ENCODE assay signal across 8 cellular contexts in the genomic region with DNA sequence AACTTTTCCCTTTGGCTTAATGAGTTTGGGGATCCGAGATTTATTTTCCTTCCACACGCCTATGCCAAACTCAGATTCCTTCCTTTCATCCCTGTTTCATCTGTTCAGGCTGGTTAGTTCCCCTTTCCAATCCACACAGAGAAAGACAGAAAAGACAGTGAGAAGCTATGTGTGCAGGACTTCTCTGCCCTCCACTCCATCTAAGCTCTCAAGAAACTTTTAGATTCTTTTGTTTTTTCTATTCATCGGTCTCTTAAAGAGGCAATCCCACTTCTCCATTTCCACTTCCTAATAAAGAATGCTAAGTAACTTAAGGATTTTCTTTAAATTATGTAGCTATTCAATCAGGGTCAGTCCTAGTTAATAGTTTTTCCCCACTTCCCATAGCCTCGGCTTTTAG. TPM values are rescaled to one million over a fixed set of nuclear protein-coding genes. Genes with fewer than 3 reads are reported as not detected.
DNase-seq lines count a peak whose midpoint lies in the region; ATAC-seq, FAIRE-seq and TF ChIP-seq lines count a peak whose summit lies in the region.

No MANE protein-coding gene starts in this region.

- 26% methylated on average over 4 of the region's 4 CpGs for WGBS in K562 (ENCODE audit: insufficient coverage, low coverage, missing lambda C conversion rate)
- 6% methylated on average over 3 of the region's 4 CpGs for WGBS in mesenchymal stem cell

- H3K9ac ChIP-seq in HUES48 (ENCODE audit: low read depth, low read length): peak overlapping the region; percentile 79
- peak overlapping the region; percentile 90 to 94; a peak in 2 of 4 replicates for H3K9ac ChIP-seq in K562 (ENCODE audit: insufficient read depth in 1 of 2, low read depth in 2 of 2, low read length in 2 of 2)
- peak overlapping the region; percentile 96 for H3K9ac ChIP-seq in mesenchymal stem cell (ENCODE audit: low read length)

- POLR2A ChIA-PET in K562 (lab: Yijun Ruan, JAX): interaction anchor here (1.0 to 1.6 kb wide), 6 partner anchors 9 to 1511 kb away, joined by 3 to 7 read pairs (median 4); a partner anchor contains a TSS

- peaks cover 4% of the 10 kb centered on the region for H3K9me1 ChIP-seq in K562 (ENCODE audit: control insufficient read depth, insufficient read depth, low read length)

- H3K4me1 ChIP-seq in HUES48 (ENCODE audit: control insufficient read depth, insufficient read depth, low read length) (peaks cover 38% of the 10 kb centered on the region), K562 (replicated peaks in 1 of 2; ENCODE audit: control insufficient read depth in 2 of 2, insufficient read depth in 2 of 2, low read length in 2 of 2) (peaks cover 0 to 10% of the 10 kb centered on the region in 2 experiments; a peak in 4 of 5 replicates), mesenchymal stem cell (ENCODE audit: control insufficient read depth, insufficient read depth, low read depth, low read length) (peaks cover 3% of the 10 kb centered on the region)

- FAIRE-seq in K562 (lab: Jason Lieb, UNC): no peak
- FAIRE-seq in urothelium cell line (lab: Jason Lieb, UNC): no peak

- H3K27ac ChIP-seq in 22Rv1 (peak overlapping the region; percentile 93), HUES48 (ENCODE audit: low read depth, low read length) (peak overlapping the region; percentile 98), K562 (ENCODE audit: extremely low read depth, low read depth, low read length) (no peak overlapping the region), mesenchymal stem cell (ENCODE audit: low read length, poor library complexity, severe bottlenecking) (peak overlapping the region; percentile 97)

- H3K4me3 ChIP-seq in HUES48 (ENCODE audit: low read depth, low read length) (peak overlapping the region; percentile 92), K562 (peak overlapping the region; percentile 65), mesenchymal stem cell (ENCODE audit: insufficient read depth in 1 of 2, low read depth in 1 of 2, low read length in 2 of 2) (peak overlapping the region in 1 of 2 experiments; percentile 89)

- ATAC-seq in K562 (no peak), GM19351 (IDR thresholded peaks at IDR 0.05; ENCODE audit: unreplicated experiment) (no peak)

- no peak overlapping the region for H4K91ac ChIP-seq in mesenchymal stem cell (ENCODE audit: low read length)

- TF ChIP-seq CTCF in 22Rv1 (IDR thresholded peaks at IDR 0.05): no peak
- TF ChIP-seq CTCF in K562 (IDR thresholded peaks at IDR 0.05 in 2 of 3, conservative IDR thresholded peaks at IDR 0.05 in 1 of 3; ENCODE audit: insufficient read depth in 2 of 3, low read depth in 1 of 3, low read length in 3 of 3): no peak

- H2BK12ac ChIP-seq in mesenchymal stem cell (ENCODE audit: low read length in 2 of 2): no peak overlapping the region

- H3K14ac ChIP-seq in mesenchymal stem cell (ENCODE audit: low read length in 2 of 2): no peak overlapping the region

- no peaks in the 10 kb centered on the region for H3K27me3 ChIP-seq in HUES48 (ENCODE audit: control insufficient read depth, insufficient read depth, low read length)
- H3K27me3 ChIP-seq in K562 (ENCODE audit: control insufficient read depth in 2 of 2, insufficient read depth in 2 of 2, low read length in 2 of 2): no peaks in the 10 kb centered on the region
- no peaks in the 10 kb centered on the region for H3K27me3 ChIP-seq in mesenchymal stem cell (ENCODE audit: control insufficient read depth in 1 of 2, insufficient read depth in 1 of 2, low read length in 2 of 2)

- no peaks in the 10 kb centered on the region for H3K9me3 ChIP-seq in HUES48 (ENCODE audit: control insufficient read depth, insufficient read depth, low read length)
- H3K9me3 ChIP-seq in K562 (replicated peaks; ENCODE audit: control insufficient read depth, insufficient read depth, low read depth, low read length): no peaks in the 10 kb centered on the region
- H3K9me3 ChIP-seq in mesenchymal stem cell (ENCODE audit: control insufficient read depth, low read length): no peaks in the 10 kb centered on the region

- intact Hi-C loops in K562 (cut with micrococcal nuclease): no loop called here

- H3K79me2 ChIP-seq in K562 (ENCODE audit: control insufficient read depth, insufficient read depth, low read length): peaks cover 44% of the 10 kb centered on the region

- no peak for TF ChIP-seq POLR2A in K562 (conservative IDR thresholded peaks at IDR 0.05)

- CTCF ChIA-PET in K562 (lab: Yijun Ruan, JAX; ENCODE audit: low intra/inter-chr PET ratio): no interaction called here

- peak overlapping the region; percentile 27 for H4K8ac ChIP-seq in mesenchymal stem cell (ENCODE audit: low read length)

- H3K36me3 ChIP-seq in HUES48 (ENCODE audit: control insufficient read depth, insufficient read depth, low read length) (peaks cover 22% of the 10 kb centered on the region), K562 (ENCODE audit: control insufficient read depth, insufficient read depth, low read length) (peaks cover 21% of the 10 kb centered on the region; the same call in 2 of the 3 replicates), mesenchymal stem cell (ENCODE audit: control insufficient read depth in 1 of 2, insufficient read depth in 2 of 2, low read depth in 1 of 2, low read length in 2 of 2) (peaks cover 0 to 24% of the 10 kb centered on the region in 2 experiments)

- H3K18ac ChIP-seq in mesenchymal stem cell (ENCODE audit: low read depth in 1 of 2, low read length in 2 of 2): peak overlapping the region in 1 of 2 experiments; percentile 3

- in situ Hi-C loops in K562 (cut with MboI): no loop called here

- peak overlapping the region; percentile 99 for H3K4me2 ChIP-seq in K562 (ENCODE audit: insufficient read depth, low read length)
- peak overlapping the region; percentile 77 for H3K4me2 ChIP-seq in mesenchymal stem cell (ENCODE audit: low read length, poor library complexity, severe bottlenecking)

- H2AFZ ChIP-seq in K562 (ENCODE audit: low read depth, low read length) (no peak overlapping the region; the same call in 1 of the 2 replicates), mesenchymal stem cell (ENCODE audit: low read depth, low read length) (no peak overlapping the region)

- H2AK5ac ChIP-seq in mesenchymal stem cell (ENCODE audit: low read length, severe bottlenecking): no peak overlapping the region

- no peak for TF ChIP-seq RAD21 in K562 (CRISPR knock-in tag; conservative IDR thresholded peaks at IDR 0.05 in 1 of 2, IDR thresholded peaks at IDR 0.05 in 1 of 2)

- no peak overlapping the region for H2BK5ac ChIP-seq in mesenchymal stem cell (ENCODE audit: low read depth, low read length, poor library complexity, severe bottlenecking)

- no peak for TF ChIP-seq EP300 in K562 (IDR thresholded peaks at IDR 0.05; ENCODE audit: low read length)

- H2BK120ac ChIP-seq in mesenchymal stem cell (ENCODE audit: low read depth, low read length): no peak overlapping the region

- no peak overlapping the region for H3K23ac ChIP-seq in mesenchymal stem cell (ENCODE audit: low read length in 2 of 2)

- DNase-seq in K562 (ENCODE audit: extremely low read depth in 1 of 4, low spot score in 3 of 4) (no peak), mesenchymal stem cell (no peak), urothelium cell line (ENCODE audit: low spot score) (no peak), NCI-H345 treated with DMSO at 0.1 percent for 48 hours (lab: John Stamatoyannopoulos, UW; ENCODE audit: unreplicated experiment) (no peak), cortex of kidney (lab: John Stamatoyannopoulos, UW) (no peak)

- no peak overlapping the region for H2BK15ac ChIP-seq in mesenchymal stem cell (ENCODE audit: low read depth, poor library complexity, severe bottlenecking)

- no peak overlapping the region for H3K4ac ChIP-seq in mesenchymal stem cell (ENCODE audit: low read depth in 1 of 2, low read length in 2 of 2)

- H3K79me1 ChIP-seq in mesenchymal stem cell (replicated peaks; ENCODE audit: low read length, poor library complexity, severe bottlenecking): no peaks in the 10 kb centered on the region

- no TSS peak for BruUV-seq in K562 (replicated peaks; lab: Mats Ljungman, UMichigan)

- peaks cover 16% of the 10 kb centered on the region for H4K20me1 ChIP-seq in K562 (replicated peaks; ENCODE audit: control insufficient read depth, insufficient read depth, low read length)

RNA-seq across cellular contexts. Expression of a gene that starts 11.2 kb away (rescaled TPM):
- not detected in 2 replicates for total RNA-seq in K562 (2011; cell fraction: chromatin; rRNA removed; ENCODE audit: low replicate concordance)
- not detected in 2 replicates for total RNA-seq in K562 (2011; cell fraction: nucleolus; rRNA removed)
- total RNA-seq in K562 (2011; cell fraction: nucleoplasm; rRNA removed): not detected in 2 replicates
- total RNA-seq in K562 (2014; rRNA removed) (not detected in 2 replicates), K562 (2014; rRNA removed; fragmentation: Illumina TruSeq; extraction: Trizol) (0.04 TPM in 1 of 2 replicates, not detected in the other), K562 (2015; rRNA removed; fragmentation: Illumina TruSeq; extraction: Trizol) (not detected in 2 replicates), K562 (2021) (0.11 and 0.22 TPM in 2 replicates)
- polyA plus RNA-seq in K562 (2011; rRNA removed) (0.03 TPM in 1 of 2 replicates, not detected in the other), K562 (2014; fragmentation: Illumina TruSeq; extraction: Trizol) (not detected in 2 replicates), K562 (2014; fragmentation: Nextera tagmentation; extraction: Ambion mirVana) (not detected), K562 (2014; rRNA removed) (not detected in 2 replicates)
- polyA plus RNA-seq in K562 (2011; cell fraction: cytosol; rRNA removed): not detected in 2 replicates
- polyA plus RNA-seq in K562 (2011; cell fraction: nucleus; rRNA removed): 0.07 TPM in 1 of 2 replicates, not detected in the other
- not detected in 2 replicates for polyA plus RNA-seq in K562 (2012)
- polyA minus RNA-seq in K562 (2011; rRNA and poly(A)+ RNA removed): not detected in 2 replicates
- 0.09 TPM in 1 of 2 replicates, not detected in the other for polyA minus RNA-seq in K562 (2011; cell fraction: cytosol; rRNA and poly(A)+ RNA removed)
- not detected in 2 replicates for polyA minus RNA-seq in K562 (2011; cell fraction: nucleus; rRNA and poly(A)+ RNA removed)
- 202 TPM for polyA plus RNA-seq in mesenchymal stem cell (2013, experiment 1 of 2)
- polyA plus RNA-seq in mesenchymal stem cell (2013, experiment 2 of 2): 199 TPM

RNA-seq across cellular contexts. Expression of a gene that starts 11.2 kb away (rescaled TPM):
- 9.5 and 12.0 TPM in 2 replicates for total RNA-seq in K562 (2011; cell fraction: chromatin; rRNA removed; ENCODE audit: low replicate concordance)
- 16.2 TPM in 2 replicates for total RNA-seq in K562 (2011; cell fraction: nucleolus; rRNA removed)
- 12.4 and 14.2 TPM in 2 replicates for total RNA-seq in K562 (2011; cell fraction: nucleoplasm; rRNA removed)
- total RNA-seq in K562 (2014; rRNA removed) (11.9 and 14.5 TPM in 2 replicates), K562 (2014; rRNA removed; fragmentation: Illumina TruSeq; extraction: Trizol) (9.5 and 9.8 TPM in 2 replicates), K562 (2015; rRNA removed; fragmentation: Illumina TruSeq; extraction: Trizol) (11.4 and 11.5 TPM in 2 replicates), K562 (2021) (9.6 and 11.3 TPM in 2 replicates)
- polyA plus RNA-seq in K562 (2011; rRNA removed) (13.5 and 14.6 TPM in 2 replicates), K562 (2014; fragmentation: Illumina TruSeq; extraction: Trizol) (9.3 TPM in 2 replicates), K562 (2014; fragmentation: Nextera tagmentation; extraction: Ambion mirVana) (1 to 10 TPM; 5.8 to 8.9 TPM), K562 (2014; rRNA removed) (8.3 and 10.7 TPM in 2 replicates)
- polyA plus RNA-seq in K562 (2011; cell fraction: cytosol; rRNA removed): 11.2 and 11.5 TPM in 2 replicates
- 7.1 and 12.1 TPM in 2 replicates for polyA plus RNA-seq in K562 (2011; cell fraction: nucleus; rRNA removed)
- 7.6 and 7.7 TPM in 2 replicates for polyA plus RNA-seq in K562 (2012)
- polyA minus RNA-seq in K562 (2011; rRNA and poly(A)+ RNA removed): 15.5 and 15.9 TPM in 2 replicates
- 9.7 and 10.3 TPM in 2 replicates for polyA minus RNA-seq in K562 (2011; cell fraction: cytosol; rRNA and poly(A)+ RNA removed)
- polyA minus RNA-seq in K562 (2011; cell fraction: nucleus; rRNA and poly(A)+ RNA removed): 13.2 and 28.7 TPM in 2 replicates
- 37.4 TPM for polyA plus RNA-seq in mesenchymal stem cell (2013, experiment 1 of 2)
- polyA plus RNA-seq in mesenchymal stem cell (2013, experiment 2 of 2): 35.7 TPM
